In the genomic region with DNA sequence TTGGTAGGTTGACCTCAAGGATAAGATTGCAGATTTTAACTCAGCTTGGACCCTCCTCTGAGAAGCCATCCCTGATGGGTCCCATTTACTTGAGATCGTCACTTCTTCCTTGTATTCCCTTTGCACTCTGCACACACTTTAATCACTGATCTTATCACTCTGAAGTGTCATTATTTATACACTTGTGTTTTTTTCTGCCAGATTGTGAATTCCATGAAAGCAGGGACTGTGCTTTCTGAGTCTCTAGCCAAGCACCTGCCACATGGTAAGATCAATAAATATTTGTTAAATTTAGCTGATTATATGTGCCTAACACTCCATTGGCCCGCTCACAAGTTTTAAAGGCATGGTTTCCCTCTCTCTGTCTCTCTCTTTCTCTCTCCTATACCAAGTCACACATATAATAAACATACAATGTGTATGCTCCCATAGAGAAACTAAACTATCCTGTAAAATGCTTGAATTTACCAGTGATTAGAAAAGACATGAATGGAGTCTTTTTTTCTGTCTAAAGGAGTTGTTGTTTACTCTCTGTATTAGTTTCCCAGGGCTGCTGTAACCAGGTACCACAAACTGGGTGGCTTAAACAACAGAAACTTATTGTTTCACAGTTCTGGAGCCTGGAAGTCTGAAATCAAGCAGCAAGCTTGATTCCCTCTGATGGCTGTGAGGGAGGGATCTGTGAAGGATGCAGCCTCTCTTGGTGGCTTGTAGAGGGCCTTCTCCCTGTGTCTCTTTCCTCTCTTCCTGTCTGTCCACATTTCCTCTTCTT, we compare ENCODE assay signal across 18 cellular contexts.
DNase-seq lines count a peak whose midpoint lies in the region; ATAC-seq, FAIRE-seq and TF ChIP-seq lines count a peak whose summit lies in the region.
"Had no signal": no experiment of that assay in that cellular context is flagged by ENCODE, and none has a peak within 500 bp of the region (broad histone marks: within the 10 kb centered on the region; RNA-seq: fewer than 3 reads in every experiment).

No MANE protein-coding gene starts in this region.

- no peaks in the 10 kb centered on the region for H3K27me3 Mint-ChIP-seq in MCF 10A (ENCODE audit: insufficient read depth, unreplicated experiment)
- H3K27me3 Mint-ChIP-seq: CD4-positive, alpha-beta T cell had no signal

- dilution Hi-C loops in keratinocyte (cut with MboI; ENCODE audit: extremely low pct_ligation_motif_present, low sequenced_read_pairs): no loop called here

- no TSS peak for BruUV-seq in MCF 10A (replicated peaks; lab: Mats Ljungman, UMichigan)

- peaks cover 6% of the 10 kb centered on the region for H3K36me3 Mint-ChIP-seq in MCF 10A (ENCODE audit: insufficient read depth, unreplicated experiment)

- H3K4me1 Mint-ChIP-seq in MCF 10A (ENCODE audit: insufficient read depth, unreplicated experiment): peaks cover 15% of the 10 kb centered on the region
- H3K4me1 Mint-ChIP-seq: B cell had no signal

- no peaks in the 10 kb centered on the region for H3K79me2 ChIP-seq in keratinocyte (ENCODE audit: control insufficient read depth, insufficient read depth, low read length)

- H4K20me1 ChIP-seq in keratinocyte (ENCODE audit: control insufficient read depth, extremely low read depth, insufficient read depth, low read length): no peaks in the 10 kb centered on the region

- no peaks in the 10 kb centered on the region for H3K9me3 Mint-ChIP-seq in MCF 10A (ENCODE audit: unreplicated experiment)
- H3K9me3 Mint-ChIP-seq: CD4-positive, alpha-beta T cell had no signal

- POLR2A ChIA-PET in MCF 10A (lab: Yijun Ruan, JAX): interaction anchor here (0.7 to 3.8 kb wide), 3 partner anchors 34 to 104 kb away, joined by 3 to 17 read pairs (median 3); a partner anchor contains a TSS

- CTCF ChIA-PET in MCF 10A (lab: Yijun Ruan, JAX): interaction anchor here (0.6 to 1.7 kb wide), 4 partner anchors 17 to 180 kb away, joined by 3 to 5 read pairs (median 4); no protein-coding TSS in a partner anchor

- H3K36me3 ChIP-seq in breast epithelium: no peaks in the 10 kb centered on the region
- no peaks in the 10 kb centered on the region for H3K36me3 ChIP-seq in keratinocyte (ENCODE audit: control insufficient read depth in 2 of 2, extremely low read depth in 1 of 2, insufficient read depth in 2 of 2, low read length in 2 of 2)
- no peaks in the 10 kb centered on the region for H3K36me3 ChIP-seq in lower lobe of right lung

- peak overlapping the region; percentile 35 for H3K27ac Mint-ChIP-seq in MCF 10A (ENCODE audit: low read depth, unreplicated experiment)
- H3K27ac Mint-ChIP-seq: B cell; CD4-positive, alpha-beta T cell had no signal

- H3K27me3 ChIP-seq in breast epithelium (no peaks in the 10 kb centered on the region), keratinocyte (ENCODE audit: control insufficient read depth, extremely low read depth, insufficient read depth, low read length) (no peaks in the 10 kb centered on the region), lower lobe of right lung (ENCODE audit: low read depth) (no peaks in the 10 kb centered on the region)

- no peak for TF ChIP-seq POLR2A in breast epithelium (IDR thresholded peaks at IDR 0.05)

- peak overlapping the region; percentile 56 for H2AFZ ChIP-seq in keratinocyte (ENCODE audit: control insufficient read depth, low read length)

- H3K4me2 ChIP-seq in keratinocyte (ENCODE audit: control insufficient read depth, extremely low read depth, insufficient read depth, low read depth, low read length): no peak overlapping the region

- no peaks in the 10 kb centered on the region for H3K4me1 ChIP-seq in breast epithelium
- H3K4me1 ChIP-seq in keratinocyte (ENCODE audit: control insufficient read depth, extremely low read depth, insufficient read depth, low read length): peaks cover 41% of the 10 kb centered on the region
- H3K4me1 ChIP-seq in lower lobe of right lung: peaks cover 6% of the 10 kb centered on the region

- H3K4me3 ChIP-seq in breast epithelium (no peak overlapping the region), keratinocyte (ENCODE audit: control insufficient read depth in 2 of 3, extremely low read depth in 1 of 3, insufficient read depth in 2 of 3, low read depth in 1 of 3, low read length in 3 of 3) (no peak overlapping the region), lower lobe of right lung (no peak overlapping the region)

- H3K9ac ChIP-seq in keratinocyte (ENCODE audit: control insufficient read depth, extremely low read depth, insufficient read depth, low read length): no peak overlapping the region

- H3K9me1 ChIP-seq in keratinocyte (ENCODE audit: control insufficient read depth, extremely low read depth, insufficient read depth, low read length): no peaks in the 10 kb centered on the region

- no peak for FAIRE-seq in keratinocyte (lab: Jason Lieb, UNC)
- FAIRE-seq: GM12891, GM18507, H1 had no signal

- no peak for ATAC-seq in lower lobe of right lung
- ATAC-seq in GM21717 (IDR thresholded peaks at IDR 0.05; ENCODE audit: unreplicated experiment): no peak

- H3K27ac ChIP-seq in breast epithelium (no peak overlapping the region), VCaP (peak overlapping the region; percentile 61), keratinocyte (ENCODE audit: control insufficient read depth, insufficient read depth, low read length) (peak overlapping the region; percentile 51), lower lobe of right lung (no peak overlapping the region)

- DNase-seq in MCF 10A (ENCODE audit: unreplicated experiment): no peak
- no peak for DNase-seq in breast epithelium (ENCODE audit: low spot score in 2 of 2)
- DNase-seq in keratinocyte (ENCODE audit: low read depth, low spot score): no peak
- DNase-seq in lower lobe of right lung: no peak
- DNase-seq in NK-92 (lab: John Stamatoyannopoulos, UW; ENCODE audit: unreplicated experiment): no peak
- no peak for DNase-seq in activated T-cell treated with anti-CD3 and anti-CD28 coated beads, Interleukin-2, amount 50 U/mL, for 1 hour
- DNase-seq: Calu3; CD4-positive, alpha-beta T cell; NCI-H1436; NCI-H1930; NCI-H446 treated with DMSO at 0.1 percent for 48 hours; NCI-H748 treated with DMSO at 0.1 percent for 48 hours had no signal

- intact Hi-C loops in MCF 10A (cut with micrococcal nuclease) (no loop called here), breast epithelium (cut with DNase I; ENCODE audit: low total_unique reads) (no loop called here), lower lobe of right lung (cut with DNase I) (no loop called here)

- H3K9me3 ChIP-seq in breast epithelium (no peaks in the 10 kb centered on the region), keratinocyte (ENCODE audit: control insufficient read depth, low read depth, low read length) (no peaks in the 10 kb centered on the region), lower lobe of right lung (no peaks in the 10 kb centered on the region)

- TF ChIP-seq CTCF in MCF 10A (IDR thresholded peaks at IDR 0.05; ENCODE audit: unreplicated experiment): no peak
- no peak for TF ChIP-seq CTCF in breast epithelium (IDR thresholded peaks at IDR 0.05)
- no peak for TF ChIP-seq CTCF in VCaP (conservative IDR thresholded peaks at IDR 0.05)
- TF ChIP-seq CTCF in keratinocyte (optimal IDR thresholded peaks at IDR 0.05 in 1 of 3, IDR thresholded peaks at IDR 0.05 in 1 of 3, conservative IDR thresholded peaks at IDR 0.05 in 1 of 3; ENCODE audit: extremely low read depth in 1 of 3, insufficient read depth in 2 of 3, low read length in 3 of 3): no peak
- TF ChIP-seq CTCF in lower lobe of right lung (IDR thresholded peaks at IDR 0.05): no peak

- no peak overlapping the region for H3K4me3 Mint-ChIP-seq in MCF 10A (ENCODE audit: unreplicated experiment)
- H3K4me3 Mint-ChIP-seq: B cell; CD4-positive, alpha-beta T cell had no signal

Comparison
In these comparisons a context has a peak if more than half of its experiments do, and no peak if none do; other contexts are left out.
1. H3K27ac ChIP-seq: peak in VCaP (single experiment) and keratinocyte (single experiment); none in breast epithelium (0 of 2) and lower lobe of right lung (single experiment).